ENCODE assay signal across 8 cellular contexts in genomic region chr19:19063183-19064097, GRCh38. TPM values are rescaled to one million over a fixed set of nuclear protein-coding genes. Genes with fewer than 3 reads are reported as not detected.
DNase-seq lines count a peak whose midpoint lies in the region; ATAC-seq, FAIRE-seq and TF ChIP-seq lines count a peak whose summit lies in the region.

SLC25A42 (plus strand) TSS chr19:19063994; CDS start chr19:19096125, 32,131 bp downstream.

- FAIRE-seq in keratinocyte (lab: Jason Lieb, UNC), result peak; percentile 43

- H3K4me3 ChIP-seq in AG10803 (ENCODE audit: low read length) (peak within 1 kb of the TSS; percentile 84), keratinocyte (ENCODE audit: control insufficient read depth in 2 of 3, extremely low read depth in 1 of 3, insufficient read depth in 2 of 3, low read depth in 1 of 3, low read length in 3 of 3) (peak within 1 kb of the TSS; percentile 48 to 66 (median 65))

- peaks cover 2% of the 10 kb centered on the region for H3K27me3 ChIP-seq in keratinocyte (ENCODE audit: control insufficient read depth, extremely low read depth, insufficient read depth, low read length)

- H3K36me3 ChIP-seq in keratinocyte (ENCODE audit: control insufficient read depth in 2 of 2, extremely low read depth in 1 of 2, insufficient read depth in 2 of 2, low read length in 2 of 2), result peaks cover 5 to 6% of the 10 kb centered on the region in 2 experiments

- TF ChIP-seq CTCF in AG10803 (conservative IDR thresholded peaks at IDR 0.05; ENCODE audit: low read length) (no peak), keratinocyte (optimal IDR thresholded peaks at IDR 0.05 in 1 of 3, IDR thresholded peaks at IDR 0.05 in 1 of 3, conservative IDR thresholded peaks at IDR 0.05 in 1 of 3; ENCODE audit: extremely low read depth in 1 of 3, insufficient read depth in 2 of 3, low read length in 3 of 3) (no peak)

- H2AFZ ChIP-seq in keratinocyte (ENCODE audit: control insufficient read depth, low read length), result peak within 1 kb of the TSS; percentile 59

- peaks cover 2% of the 10 kb centered on the region for H3K9me1 ChIP-seq in keratinocyte (ENCODE audit: control insufficient read depth, extremely low read depth, insufficient read depth, low read length)

- peak within 1 kb of the TSS; percentile 57 for H3K9ac ChIP-seq in keratinocyte (ENCODE audit: control insufficient read depth, extremely low read depth, insufficient read depth, low read length)

- peaks cover 6% of the 10 kb centered on the region for H3K4me1 ChIP-seq in keratinocyte (ENCODE audit: control insufficient read depth, extremely low read depth, insufficient read depth, low read length)

- no peaks in the 10 kb centered on the region for H3K9me3 ChIP-seq in keratinocyte (ENCODE audit: control insufficient read depth, low read depth, low read length)

- H3K4me2 ChIP-seq in keratinocyte (ENCODE audit: control insufficient read depth, extremely low read depth, insufficient read depth, low read depth, low read length), result peak within 1 kb of the TSS; percentile 81

- TF ChIP-seq POLR2A in GM19099 (IDR thresholded peaks at IDR 0.05; ENCODE audit: extremely low read depth, insufficient read length, low read depth), result peak; percentile 27

- no peaks in the 10 kb centered on the region for H4K20me1 ChIP-seq in keratinocyte (ENCODE audit: control insufficient read depth, extremely low read depth, insufficient read depth, low read length)

- no peak within 1 kb of the TSS for H3K27ac ChIP-seq in keratinocyte (ENCODE audit: control insufficient read depth, insufficient read depth, low read length)

- dilution Hi-C loops in keratinocyte (cut with MboI; ENCODE audit: extremely low pct_ligation_motif_present, low sequenced_read_pairs), result no loop called here

- ATAC-seq in HG03432 (IDR thresholded peaks at IDR 0.05; ENCODE audit: unreplicated experiment), result peak; percentile 91

- DNase-seq in AG10803 (ENCODE audit: low read depth) (peak; percentile 100), NCI-H510A (lab: John Stamatoyannopoulos, UW) (peak; percentile 98), cerebellum (ENCODE audit: low spot score) (peak; percentile 100), keratinocyte (ENCODE audit: low read depth, low spot score) (peak; percentile 95)
- peak; percentile 98 for DNase-seq in activated CD4-positive, alpha-beta T cell treated with anti-CD3 and anti-CD28 coated beads for 1 hour
- DNase-seq in stimulated activated CD4-positive, alpha-beta T cell treated with anti-CD3 and anti-CD28 coated beads, Interleukin-15, amount 100 ng/mL, for 1 hour (ENCODE audit: low read depth in 1 of 2, low spot score in 1 of 2), result peak; percentile 95 to 98

- H3K79me2 ChIP-seq in keratinocyte (ENCODE audit: control insufficient read depth, insufficient read depth, low read length), result no peaks in the 10 kb centered on the region

RNA-seq across cellular contexts. Expression of gene SLC25A42, which starts in this region (rescaled TPM):
- total RNA-seq in cerebellum, result 11.1 TPM
- 1.2 to 2.2 TPM (median 1.9 TPM) in 3 replicates for polyA plus RNA-seq in keratinocyte
- 0.49 TPM for polyA plus RNA-seq in keratinocyte (2011; ENCODE audit: low read depth)
- 1.7 and 2.6 TPM in 2 replicates for polyA plus RNA-seq in keratinocyte (2011; cell fraction: cytosol; rRNA removed)
- polyA plus RNA-seq in keratinocyte (2011; cell fraction: nucleus; rRNA removed), result 3.7 and 6.0 TPM in 2 replicates
- 1.6 and 3.0 TPM in 2 replicates for polyA plus RNA-seq in keratinocyte (2012; ENCODE audit: low replicate concordance)
- polyA minus RNA-seq in keratinocyte, result 1.7 to 3.7 TPM (median 3.4 TPM) in 3 replicates
- 1.2 TPM for polyA minus RNA-seq in keratinocyte (2011; cell fraction: cytosol; rRNA and poly(A)+ RNA removed)
- 2.0 and 2.9 TPM in 2 replicates for polyA minus RNA-seq in keratinocyte (2011; cell fraction: nucleus; rRNA and poly(A)+ RNA removed)
